ENCODE assay signal across 12 cellular contexts in the genomic region with DNA sequence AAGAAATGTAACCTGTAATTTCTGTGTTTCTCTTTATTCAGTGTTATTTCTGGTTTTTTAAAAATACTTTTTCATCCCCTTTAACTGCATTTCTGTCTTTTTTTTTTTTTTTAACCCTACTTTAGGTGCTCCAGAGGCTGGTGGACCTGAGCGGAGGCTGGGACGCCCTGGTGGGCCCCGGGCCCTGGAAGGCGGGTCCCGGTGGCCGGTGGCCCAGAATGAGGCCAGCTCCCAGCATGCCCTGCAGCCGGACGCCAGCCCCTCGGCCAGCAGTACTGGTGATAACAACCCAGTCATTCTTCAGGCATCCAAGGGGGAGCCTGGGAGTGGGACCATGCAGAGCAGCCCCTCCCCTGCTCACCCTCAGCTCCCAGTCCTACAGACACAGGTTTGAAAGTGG. TPM values are rescaled to one million over a fixed set of nuclear protein-coding genes. Genes with fewer than 3 reads are reported as not detected.
DNase-seq lines count a peak whose midpoint lies in the region; TF ChIP-seq lines count a peak whose summit lies in the region.
"Had no signal": no experiment of that assay in that cellular context is flagged by ENCODE, and none has a peak within 500 bp of the region (broad histone marks: within the 10 kb centered on the region; RNA-seq: fewer than 3 reads in every experiment).

No MANE protein-coding gene starts in this region.

- H3K27ac Mint-ChIP-seq in T-helper 2 cell treated with Interferon-gamma antibody and Interleukin-4, amounts not matched to agents 5 μg/mL and 100 μg/mL, for 36 hours: no peak overlapping the region
- peak overlapping the region; percentile 99 for H3K27ac Mint-ChIP-seq in endothelial cell (ENCODE audit: unreplicated experiment)

- peaks cover 54% of the 10 kb centered on the region for H3K36me3 ChIP-seq in NT2/D1 (ENCODE audit: insufficient read depth, insufficient read length, low read length)
- H3K36me3 ChIP-seq in osteoblast (ENCODE audit: insufficient read depth, low read length): peaks cover 35% of the 10 kb centered on the region

- H3K4me1 ChIP-seq in NT2/D1 (ENCODE audit: insufficient read depth, insufficient read length): peaks cover 4% of the 10 kb centered on the region
- peaks cover 16% of the 10 kb centered on the region for H3K4me1 ChIP-seq in osteoblast (ENCODE audit: insufficient read depth, low read length)

- peaks cover 27% of the 10 kb centered on the region for H3K4me1 Mint-ChIP-seq in T-helper 2 cell treated with Interferon-gamma antibody and Interleukin-4, amounts not matched to agents 5 μg/mL and 100 μg/mL, for 36 hours (ENCODE audit: low read depth)
- peaks cover 10% of the 10 kb centered on the region for H3K4me1 Mint-ChIP-seq in endothelial cell (ENCODE audit: unreplicated experiment)

- no peaks in the 10 kb centered on the region for H3K27me3 Mint-ChIP-seq in T-helper 2 cell treated with Interferon-gamma antibody and Interleukin-4, amounts not matched to agents 5 μg/mL and 100 μg/mL, for 36 hours (ENCODE audit: low read depth)
- peaks cover 18% of the 10 kb centered on the region for H3K27me3 Mint-ChIP-seq in endothelial cell (ENCODE audit: unreplicated experiment)

- H3K4me3 ChIP-seq in NT2/D1 (ENCODE audit: insufficient read length, low read depth) (no peak overlapping the region), osteoblast (ENCODE audit: insufficient read depth, low read length) (no peak overlapping the region)

- H2AFZ ChIP-seq in osteoblast (ENCODE audit: low read length): no peak overlapping the region

- peak overlapping the region; percentile 11 for H3K9ac ChIP-seq in NT2/D1 (ENCODE audit: insufficient read length, low read depth)

- DNase-seq in T-helper 2 cell treated with Interferon-gamma antibody and Interleukin-4, amounts not matched to agents 5 μg/mL and 100 μg/mL, for 36 hours (ENCODE audit: low spot score): no peak
- no peak for DNase-seq in T-helper 2 cell
- DNase-seq in NT2/D1 (ENCODE audit: low read depth, low spot score): no peak
- DNase-seq in endothelial cell (ENCODE audit: low spot score): no peak
- peak; percentile 88 for DNase-seq in osteoblast (ENCODE audit: insufficient read length, low spot score, missing footprints)
- DNase-seq in stimulated activated CD4-positive, alpha-beta T cell treated with anti-CD3 and anti-CD28 coated beads, Interleukin-12 subunit alpha, Interleukin-12 subunit beta, amount 100 ng/mL, for 4 hours: no peak
- DNase-seq in NCI-H1694 treated with DMSO at 0.1 percent for 48 hours (lab: John Stamatoyannopoulos, UW): no peak
- no peak for DNase-seq in kidney glomerular epithelial cell (lab: John Stamatoyannopoulos, UW)
- DNase-seq: 8988T; activated CD4-positive, CD25-positive, alpha-beta regulatory T cell; HCEC 1CT; NCI-H1105 had no signal

- H3K4me2 ChIP-seq in osteoblast (ENCODE audit: insufficient read depth, low read length): peak overlapping the region; percentile 83

- peak overlapping the region; percentile 12 for H3K27ac ChIP-seq in osteoblast (ENCODE audit: low read depth, low read length)

- H3K9me3 ChIP-seq in NT2/D1 (ENCODE audit: insufficient read depth, low read length) (no peaks in the 10 kb centered on the region), osteoblast (ENCODE audit: low read depth, low read length) (no peaks in the 10 kb centered on the region)

- H3K9me3 Mint-ChIP-seq in T-helper 2 cell treated with Interferon-gamma antibody and Interleukin-4, amounts not matched to agents 5 μg/mL and 100 μg/mL, for 36 hours: no peaks in the 10 kb centered on the region
- H3K9me3 Mint-ChIP-seq in endothelial cell (ENCODE audit: unreplicated experiment): no peaks in the 10 kb centered on the region

- H3K36me3 Mint-ChIP-seq in T-helper 2 cell treated with Interferon-gamma antibody and Interleukin-4, amounts not matched to agents 5 μg/mL and 100 μg/mL, for 36 hours (ENCODE audit: low read depth): peaks cover 42% of the 10 kb centered on the region
- H3K36me3 Mint-ChIP-seq in endothelial cell (ENCODE audit: low read depth, unreplicated experiment): peaks cover 20% of the 10 kb centered on the region

- H3K27me3 ChIP-seq in NT2/D1 (ENCODE audit: insufficient read depth, insufficient read length) (peaks cover 22% of the 10 kb centered on the region), osteoblast (ENCODE audit: insufficient read depth, low read length) (no peaks in the 10 kb centered on the region)

- peak overlapping the region; percentile 99 for H3K4me3 Mint-ChIP-seq in T-helper 2 cell treated with Interferon-gamma antibody and Interleukin-4, amounts not matched to agents 5 μg/mL and 100 μg/mL, for 36 hours
- peak overlapping the region; percentile 15 for H3K4me3 Mint-ChIP-seq in endothelial cell (ENCODE audit: unreplicated experiment)

- TF ChIP-seq CTCF in endothelial cell (IDR thresholded peaks at IDR 0.05; ENCODE audit: unreplicated experiment) (no peak), osteoblast (IDR thresholded peaks at IDR 0.05; ENCODE audit: extremely low read depth, low read depth, low read length) (no peak)

- H4K20me1 ChIP-seq in osteoblast (ENCODE audit: insufficient read depth, low read length): peaks cover 22% of the 10 kb centered on the region

- H3K79me2 ChIP-seq in osteoblast (ENCODE audit: insufficient read depth, low read length): peaks cover 48% of the 10 kb centered on the region

RNA-seq across cellular contexts. Expression of gene SRCAP, which starts 1.5 kb away (rescaled TPM):
- 62.2 TPM for total RNA-seq in endothelial cell (ENCODE audit: unreplicated experiment)
- total RNA-seq in osteoblast: 16.3 and 19.2 TPM in 2 replicates

RNA-seq across cellular contexts. Expression of gene FBRS, which starts 42.3 kb away (rescaled TPM):
- 60.9 TPM for total RNA-seq in endothelial cell (ENCODE audit: unreplicated experiment)
- total RNA-seq in osteoblast: 24.5 and 30.8 TPM in 2 replicates

RNA-seq across cellular contexts. Expression of gene PHKG2, which starts 47.7 kb away (rescaled TPM):
- total RNA-seq in endothelial cell (ENCODE audit: unreplicated experiment): 27.5 TPM
- 20.3 and 25.0 TPM in 2 replicates for total RNA-seq in osteoblast

RNA-seq across cellular contexts. Expression of gene PRR14, which starts 49.7 kb away (rescaled TPM):
- total RNA-seq in endothelial cell (ENCODE audit: unreplicated experiment) (45.3 TPM), osteoblast (6.8 and 8.0 TPM in 2 replicates)
